In genomic region chr5:172788771-172789686, GRCh38 we compare ENCODE assay signal across 1 cellular context.
TF ChIP-seq lines count a peak whose summit lies in the region.

No MANE protein-coding gene starts in this region.

TF ChIP-seq in HepG2, 621 proteins besides CTCF, POLR2A, EP300 and RAD21 (continued from another document and continues in another):
- no peak for TF ChIP-seq ZNF552 (CRISPR knock-in tag; IDR thresholded peaks at IDR 0.05; ENCODE audit: borderline replicate concordance)
- TF ChIP-seq NONO (IDR thresholded peaks at IDR 0.05) = no peak
- no peak for TF ChIP-seq NONO (CRISPR knock-in tag; conservative IDR thresholded peaks at IDR 0.05)
- TF ChIP-seq SRF (IDR thresholded peaks at IDR 0.05; ENCODE audit: low read depth, low read length) = peak; percentile 90
- no peak for TF ChIP-seq ZNF720 (CRISPR knock-in tag; IDR thresholded peaks at IDR 0.05)
- TF ChIP-seq GMEB1 (CRISPR knock-in tag; IDR thresholded peaks at IDR 0.05; ENCODE audit: borderline replicate concordance) = no peak
- TF ChIP-seq HBP1 (CRISPR knock-in tag; IDR thresholded peaks at IDR 0.05; ENCODE audit: low read depth) = no peak; the same call in 1 of the 2 replicates
- no peak for TF ChIP-seq RELA (CRISPR knock-in tag; IDR thresholded peaks at IDR 0.05)
- no peak for TF ChIP-seq ARNTL (CRISPR knock-in tag; IDR thresholded peaks at IDR 0.05)
- TF ChIP-seq RARA (CRISPR knock-in tag; IDR thresholded peaks at IDR 0.05) = peak; percentile 78
- TF ChIP-seq KDM2A (CRISPR knock-in tag; IDR thresholded peaks at IDR 0.05; ENCODE audit: borderline replicate concordance, low read depth) = peak; percentile 19; the same call in 1 of the 2 replicates
- TF ChIP-seq ZNF761 (CRISPR knock-in tag; conservative IDR thresholded peaks at IDR 0.05) = no peak; the same call in 1 of the 2 replicates
- no peak for TF ChIP-seq TEF (CRISPR knock-in tag; IDR thresholded peaks at IDR 0.05)
- TF ChIP-seq ZBED4 (CRISPR knock-in tag; IDR thresholded peaks at IDR 0.05; ENCODE audit: borderline replicate concordance) = peak; percentile 26; the same call in 1 of the 2 replicates
- TF ChIP-seq PATZ1 (CRISPR knock-in tag; IDR thresholded peaks at IDR 0.05) = peak; percentile 31; the same call in 1 of the 2 replicates
- no peak for TF ChIP-seq ZNF318 (CRISPR knock-in tag; IDR thresholded peaks at IDR 0.05)
- no peak for TF ChIP-seq PHF5A (CRISPR knock-in tag; IDR thresholded peaks at IDR 0.05; ENCODE audit: low read depth, unreplicated experiment)
- no peak for TF ChIP-seq ZBTB25 (CRISPR knock-in tag; IDR thresholded peaks at IDR 0.05)
- peak; percentile 55; the same call in 1 of the 2 replicates for TF ChIP-seq CREB1 (IDR thresholded peaks at IDR 0.05)
- TF ChIP-seq CREB1 (CRISPR knock-in tag; IDR thresholded peaks at IDR 0.05) = peak; percentile 40; the same call in 1 of the 2 replicates
- no peak for TF ChIP-seq ZBTB33 (CRISPR knock-in tag; IDR thresholded peaks at IDR 0.05)
- no peak for TF ChIP-seq MAFG (CRISPR knock-in tag; IDR thresholded peaks at IDR 0.05)
- TF ChIP-seq ATF1 (CRISPR knock-in tag; IDR thresholded peaks at IDR 0.05) = no peak
- TF ChIP-seq MBD4 (IDR thresholded peaks at IDR 0.05; ENCODE audit: borderline replicate concordance, low read length) = no peak; the same call in 1 of the 2 replicates
- peak; percentile 7; the same call in 1 of the 2 replicates for TF ChIP-seq ZNF691 (CRISPR knock-in tag; IDR thresholded peaks at IDR 0.05; ENCODE audit: borderline replicate concordance, low read depth)
- TF ChIP-seq ZNF670 (CRISPR knock-in tag; IDR thresholded peaks at IDR 0.05; ENCODE audit: borderline replicate concordance) = no peak
- TF ChIP-seq SNAPC2 (CRISPR knock-in tag; IDR thresholded peaks at IDR 0.05) = 0 out of 2 replicates have a peak, but pooled peaks have one; percentile 17
- no peak for TF ChIP-seq KDM3A (CRISPR knock-in tag; IDR thresholded peaks at IDR 0.05; ENCODE audit: low read depth)
- peak; percentile 31 for TF ChIP-seq SKI (IDR thresholded peaks at IDR 0.05; ENCODE audit: partially characterized antibody)
- TF ChIP-seq ZNF296 (CRISPR knock-in tag; conservative IDR thresholded peaks at IDR 0.05) = no peak
- peak; percentile 94 for TF ChIP-seq ADNP (CRISPR knock-in tag; IDR thresholded peaks at IDR 0.05)
- no peak for TF ChIP-seq ZNF326 (CRISPR knock-in tag; IDR thresholded peaks at IDR 0.05; ENCODE audit: borderline replicate concordance)
